In the genomic region with DNA sequence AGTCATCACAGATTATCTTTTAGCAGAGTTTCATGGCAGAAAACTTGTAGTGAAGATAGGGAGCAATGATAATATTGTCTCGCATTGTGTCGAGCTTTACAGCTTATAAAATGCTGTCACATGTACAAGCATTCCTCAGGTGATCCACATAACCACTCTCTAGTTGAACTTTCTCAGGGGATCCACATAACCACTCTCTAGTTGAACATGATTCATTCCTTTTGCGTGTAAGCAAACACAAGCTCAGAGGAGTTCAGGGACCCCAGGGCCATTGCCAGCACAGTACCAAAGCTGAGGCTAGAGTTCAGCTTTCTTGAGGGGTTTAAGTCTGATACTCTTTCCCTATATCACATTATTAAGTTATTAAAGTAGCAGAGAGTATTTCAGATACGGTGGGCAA, we compare ENCODE assay signal across 18 cellular contexts.
DNase-seq lines count a peak whose midpoint lies in the region; ATAC-seq, FAIRE-seq and TF ChIP-seq lines count a peak whose summit lies in the region.
"Had no signal": no experiment of that assay in that cellular context is flagged by ENCODE, and none has a peak within 500 bp of the region (broad histone marks: within the 10 kb centered on the region; RNA-seq: fewer than 3 reads in every experiment).

No MANE protein-coding gene starts in this region.

- TF ChIP-seq CTCF in liver (IDR thresholded peaks at IDR 0.05; ENCODE audit: low read depth, low read length, missing input control), result no peak
- TF ChIP-seq CTCF in HepG2 (CRISPR knock-in tag; IDR thresholded peaks at IDR 0.05), result no peak
- no peak for TF ChIP-seq CTCF in choroid plexus epithelial cell (conservative IDR thresholded peaks at IDR 0.05; ENCODE audit: low read depth, low read length)
- no peak for TF ChIP-seq CTCF in nephron progenitor cell (IDR thresholded peaks at IDR 0.05)

- TF ChIP-seq RAD21 in liver (IDR thresholded peaks at IDR 0.05) (no peak), HepG2 (CRISPR knock-in tag; IDR thresholded peaks at IDR 0.05) (no peak)

- in situ Hi-C loops in HepG2 (cut with HindIII; ENCODE audit: extremely low pct_ligation_motif_present, low pct_unique_long_range_greater_than_20kb), result no loop called here

- H3K36me3 Mint-ChIP-seq in nephron progenitor cell (ENCODE audit: low read depth), result peaks cover 25% of the 10 kb centered on the region

- BruUV-seq in HepG2 (replicated peaks; lab: Mats Ljungman, UMichigan), result no TSS peak

- H3K9ac ChIP-seq in liver (ENCODE audit: low read depth in 1 of 2, low read length in 2 of 2) (no peak overlapping the region), HepG2 (ENCODE audit: insufficient read depth, low read depth, low read length) (no peak overlapping the region)
- H3K9ac ChIP-seq: KMS-11 had no signal

- H3K4me2 ChIP-seq in HepG2 (ENCODE audit: low read depth, low read length), result no peak overlapping the region
- H3K4me2 ChIP-seq: KMS-11 had no signal

- H2AFZ ChIP-seq in HepG2 (ENCODE audit: low read length), result no peak overlapping the region

- H3K9me3 Mint-ChIP-seq in nephron progenitor cell, result no peaks in the 10 kb centered on the region

- H4K20me1 ChIP-seq in HepG2 (ENCODE audit: insufficient read depth, low read length), result no peaks in the 10 kb centered on the region

- H3K27me3 ChIP-seq in liver (ENCODE audit: control insufficient read depth in 4 of 4, insufficient read depth in 4 of 4, low read length in 3 of 4) (no peaks in the 10 kb centered on the region), HepG2 (ENCODE audit: control insufficient read depth in 1 of 2, insufficient read depth in 2 of 2, low read length in 2 of 2) (no peaks in the 10 kb centered on the region)

- H3K4me3 ChIP-seq in liver (ENCODE audit: low read depth in 1 of 3, low read length in 3 of 3) (no peak overlapping the region), HepG2 (replicated peaks in 1 of 3; ENCODE audit: insufficient read depth in 1 of 3, low read depth in 2 of 3, low read length in 3 of 3) (no peak overlapping the region), choroid plexus epithelial cell (ENCODE audit: low read depth, low read length) (no peak overlapping the region)

- H3K9me3 ChIP-seq in liver (ENCODE audit: control insufficient read depth in 4 of 4, low read length in 3 of 4) (no peaks in the 10 kb centered on the region), HepG2 (ENCODE audit: low read length) (no peaks in the 10 kb centered on the region)

- no peak for TF ChIP-seq EP300 in HepG2 (IDR thresholded peaks at IDR 0.05; ENCODE audit: low read depth in 2 of 2, low read length in 2 of 2)
- no peak for TF ChIP-seq EP300 in HepG2 (CRISPR knock-in tag; IDR thresholded peaks at IDR 0.05; ENCODE audit: borderline replicate concordance)

- ATAC-seq in HepG2, result no peak
- no peak for ATAC-seq in GM21717 (IDR thresholded peaks at IDR 0.05; ENCODE audit: unreplicated experiment)
- ATAC-seq: HCT116 had no signal

- H3K4me1 ChIP-seq in liver (ENCODE audit: control insufficient read depth in 4 of 4, insufficient read depth in 4 of 4, low read length in 3 of 4) (no peaks in the 10 kb centered on the region), HepG2 (ENCODE audit: insufficient read depth, low read length) (no peaks in the 10 kb centered on the region)

- intact Hi-C loops in HepG2 (cut with micrococcal nuclease; ENCODE audit: unreplicated experiment), result no loop called here

- DNase-seq in HepG2 (ENCODE audit: low spot score) (no peak), choroid plexus epithelial cell (ENCODE audit: low read depth) (peak; percentile 57), nephron progenitor cell (no peak), NK-92 (lab: John Stamatoyannopoulos, UW; ENCODE audit: unreplicated experiment) (no peak), germinal center (ENCODE audit: low spot score) (no peak), hepatic stellate cell (ENCODE audit: low spot score) (no peak)
- DNase-seq: MM.1S, NCI-H2029, NCI-H2171 treated with DMSO at 0.1 percent for 48 hours, NCI-H510A treated with DMSO at 0.1 percent for 48 hours, SHP77 treated with DMSO at 0.1 percent for 48 hours had no signal

- H3K79me2 ChIP-seq in HepG2 (ENCODE audit: insufficient read depth, low read length), result no peaks in the 10 kb centered on the region

- H3K27ac ChIP-seq in liver (ENCODE audit: low read depth in 1 of 2, low read length in 2 of 2) (no peak overlapping the region), HepG2 (ENCODE audit: extremely low read length, insufficient read depth, low read length) (no peak overlapping the region)
- H3K27ac ChIP-seq: C4-2B, HL-60, KMS-11 had no signal

- CTCF ChIA-PET in HepG2 (lab: Yijun Ruan, JAX; ENCODE audit: low intra/inter-chr PET ratio, low total read pairs), result no interaction called here

- TF ChIP-seq POLR2A in HepG2 (IDR thresholded peaks at IDR 0.05; ENCODE audit: insufficient read depth in 1 of 2, low read depth in 2 of 2, low read length in 2 of 2), result no peak

- H3K4me1 Mint-ChIP-seq in nephron progenitor cell, result peaks cover 7% of the 10 kb centered on the region

- H3K36me3 ChIP-seq in liver (ENCODE audit: control insufficient read depth in 4 of 4, insufficient read depth in 3 of 4, low read depth in 1 of 4, low read length in 3 of 4), result no peaks in the 10 kb centered on the region
- H3K36me3 ChIP-seq in HepG2 (replicated peaks in 1 of 2; ENCODE audit: control insufficient read depth in 1 of 2, insufficient read depth in 2 of 2, low read length in 2 of 2), result no peaks in the 10 kb centered on the region

- H3K27ac Mint-ChIP-seq in nephron progenitor cell, result peak overlapping the region; percentile 2

- H3K4me3 Mint-ChIP-seq in nephron progenitor cell, result no peak overlapping the region

- FAIRE-seq in HepG2 (lab: Jason Lieb, UNC), result no peak
- FAIRE-seq: A204.1 had no signal

- WGBS in liver, result 77% methylated on average over 4 of the region's 4 CpGs
- WGBS in HepG2 (ENCODE audit: low lambda C conversion rate), result 31% methylated on average over 4 of the region's 4 CpGs

- no peaks in the 10 kb centered on the region for H3K27me3 Mint-ChIP-seq in nephron progenitor cell (ENCODE audit: low read depth, poor library complexity)

- POLR2A ChIA-PET in HepG2 (lab: Yijun Ruan, JAX), result no interaction called here

TF ChIP-seq in liver, 16 proteins besides CTCF, POLR2A, EP300 and RAD21:
- TF ChIP-seq, protein P1, sequence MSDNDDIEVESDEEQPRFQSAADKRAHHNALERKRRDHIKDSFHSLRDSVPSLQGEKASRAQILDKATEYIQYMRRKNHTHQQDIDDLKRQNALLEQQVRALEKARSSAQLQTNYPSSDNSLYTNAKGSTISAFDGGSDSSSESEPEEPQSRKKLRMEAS (IDR thresholded peaks at IDR 0.05), result no peak
- TF ChIP-seq RXRA (IDR thresholded peaks at IDR 0.05), result peak; percentile 16 to 73

TF ChIP-seq in HepG2, 621 proteins besides CTCF, POLR2A, EP300 and RAD21 (continues in another document):
- TF ChIP-seq ZBTB8A (CRISPR knock-in tag; IDR thresholded peaks at IDR 0.05; ENCODE audit: borderline replicate concordance, low read depth) (no peak), ZNF530 (CRISPR knock-in tag; IDR thresholded peaks at IDR 0.05; ENCODE audit: low read depth) (no peak), SKI (IDR thresholded peaks at IDR 0.05; ENCODE audit: partially characterized antibody) (no peak), ATRX (CRISPR knock-in tag; IDR thresholded peaks at IDR 0.05; ENCODE audit: borderline replicate concordance) (no peak), ZMAT3 (CRISPR knock-in tag; conservative IDR thresholded peaks at IDR 0.05) (no peak), ZNF775 (CRISPR knock-in tag; IDR thresholded peaks at IDR 0.05; ENCODE audit: borderline replicate concordance) (no peak), ZNF337 (CRISPR knock-in tag; IDR thresholded peaks at IDR 0.05; ENCODE audit: borderline replicate concordance, low read depth) (no peak), ZNF788 (CRISPR knock-in tag; IDR thresholded peaks at IDR 0.05; ENCODE audit: borderline replicate concordance) (no peak), ZNF550 (CRISPR knock-in tag; IDR thresholded peaks at IDR 0.05; ENCODE audit: borderline replicate concordance) (no peak)
- TF ChIP-seq, protein P2, sequence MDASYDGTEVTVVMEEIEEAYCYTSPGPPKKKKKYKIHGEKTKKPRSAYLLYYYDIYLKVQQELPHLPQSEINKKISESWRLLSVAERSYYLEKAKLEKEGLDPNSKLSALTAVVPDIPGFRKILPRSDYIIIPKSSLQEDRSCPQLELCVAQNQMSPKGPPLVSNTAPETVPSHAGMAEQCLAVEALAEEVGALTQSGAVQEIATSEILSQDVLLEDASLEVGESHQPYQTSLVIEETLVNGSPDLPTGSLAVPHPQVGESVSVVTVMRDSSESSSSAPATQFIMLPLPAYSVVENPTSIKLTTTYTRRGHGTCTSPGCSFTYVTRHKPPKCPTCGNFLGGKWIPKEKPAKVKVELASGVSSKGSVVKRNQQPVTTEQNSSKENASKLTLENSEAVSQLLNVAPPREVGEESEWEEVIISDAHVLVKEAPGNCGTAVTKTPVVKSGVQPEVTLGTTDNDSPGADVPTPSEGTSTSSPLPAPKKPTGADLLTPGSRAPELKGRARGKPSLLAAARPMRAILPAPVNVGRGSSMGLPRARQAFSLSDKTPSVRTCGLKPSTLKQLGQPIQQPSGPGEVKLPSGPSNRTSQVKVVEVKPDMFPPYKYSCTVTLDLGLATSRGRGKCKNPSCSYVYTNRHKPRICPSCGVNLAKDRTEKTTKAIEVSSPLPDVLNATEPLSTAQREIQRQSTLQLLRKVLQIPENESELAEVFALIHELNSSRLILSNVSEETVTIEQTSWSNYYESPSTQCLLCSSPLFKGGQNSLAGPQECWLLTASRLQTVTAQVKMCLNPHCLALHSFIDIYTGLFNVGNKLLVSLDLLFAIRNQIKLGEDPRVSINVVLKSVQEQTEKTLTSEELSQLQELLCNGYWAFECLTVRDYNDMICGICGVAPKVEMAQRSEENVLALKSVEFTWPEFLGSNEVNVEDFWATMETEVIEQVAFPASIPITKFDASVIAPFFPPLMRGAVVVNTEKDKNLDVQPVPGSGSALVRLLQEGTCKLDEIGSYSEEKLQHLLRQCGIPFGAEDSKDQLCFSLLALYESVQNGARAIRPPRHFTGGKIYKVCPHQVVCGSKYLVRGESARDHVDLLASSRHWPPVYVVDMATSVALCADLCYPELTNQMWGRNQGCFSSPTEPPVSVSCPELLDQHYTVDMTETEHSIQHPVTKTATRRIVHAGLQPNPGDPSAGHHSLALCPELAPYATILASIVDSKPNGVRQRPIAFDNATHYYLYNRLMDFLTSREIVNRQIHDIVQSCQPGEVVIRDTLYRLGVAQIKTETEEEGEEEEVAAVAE (CRISPR knock-in tag; IDR thresholded peaks at IDR 0.05; ENCODE audit: borderline replicate concordance), result no peak
